ENCODE assay signal across 17 cellular contexts in genomic region chr18:564708-565561, GRCh38. TPM values are rescaled to one million over a fixed set of nuclear protein-coding genes. Genes with fewer than 3 reads are reported as not detected.
"Had no signal": no experiment of that assay in that cellular context is flagged by ENCODE, and none has a peak within 500 bp of the region (broad histone marks: within the 10 kb centered on the region; RNA-seq: fewer than 3 reads in every experiment).

No MANE protein-coding gene starts in this region.

- DNase-seq: activated CD4-positive, alpha-beta T cell treated with anti-CD3 and anti-CD28 coated beads, Interleukin-2, amount 10 ng/mL, durations not matched to agents 7 days and 5 days; activated CD4-positive, CD25-positive, alpha-beta regulatory T cell; activated naive CD4-positive, alpha-beta T cell treated with anti-CD3 and anti-CD28 coated beads, Interleukin-2, amount 50 U/mL, for 16 hours; activated T-cell treated with anti-CD3 and anti-CD28 coated beads for 4 hours; central memory CD4-positive, alpha-beta T cell; effector CD8-positive, alpha-beta T cell; immature natural killer cell; mammary epithelial cell; stimulated activated naive B cell treated with anti-CD40 and anti-IgM and Interleukin-4, amounts not matched to agents 10 μg/mL and 1 μg/mL and 100 μg/mL, for 72 hours; transverse colon had no signal

- H3K4me3 Mint-ChIP-seq: activated CD4-positive, alpha-beta T cell treated with anti-CD3 and anti-CD28 coated beads, Interleukin-2, amount 10 ng/mL, durations not matched to agents 7 days and 5 days; immature natural killer cell; neural crest cell; stimulated activated naive B cell treated with anti-CD40 and anti-IgM and Interleukin-4, amounts not matched to agents 10 μg/mL and 1 μg/mL and 100 μg/mL, for 72 hours; T-helper 1 cell treated with Interleukin-12 subunit alpha and Interleukin-12 subunit beta and Interleukin-4 antibody, amounts not matched to agents 30 μg/mL and 1 μg/mL, for 36 hours had no signal

- ATAC-seq: SK-N-SH treated with all-trans-retinoic acid at 6 μM for 48 hours had no signal

- H3K36me3 Mint-ChIP-seq: immature natural killer cell; stimulated activated naive B cell treated with anti-CD40 and anti-IgM and Interleukin-4, amounts not matched to agents 10 μg/mL and 1 μg/mL and 100 μg/mL, for 72 hours had no signal

- H3K9me3 Mint-ChIP-seq: activated CD4-positive, alpha-beta T cell treated with anti-CD3 and anti-CD28 coated beads, Interleukin-2, amount 10 ng/mL, durations not matched to agents 7 days and 5 days; activated T-helper 2 cell treated with anti-CD3 and anti-CD28 coated beads, Interferon-gamma antibody, Interleukin-2, Interleukin-4, amounts not matched to agents 10 μg/mL and 5 μg/mL and 100 μg/mL, durations not matched to agents 14 hours and 24 hours and 36 hours; immature natural killer cell; stimulated activated naive B cell treated with anti-CD40 and anti-IgM and Interleukin-4, amounts not matched to agents 10 μg/mL and 1 μg/mL and 100 μg/mL, for 72 hours; T-helper 1 cell treated with Interleukin-12 subunit alpha and Interleukin-12 subunit beta and Interleukin-4 antibody, amounts not matched to agents 30 μg/mL and 1 μg/mL, for 36 hours had no signal

- H3K4me1 Mint-ChIP-seq: activated CD4-positive, alpha-beta T cell treated with anti-CD3 and anti-CD28 coated beads, Interleukin-2, amount 10 ng/mL, durations not matched to agents 7 days and 5 days; immature natural killer cell; neural crest cell; stimulated activated naive B cell treated with anti-CD40 and anti-IgM and Interleukin-4, amounts not matched to agents 10 μg/mL and 1 μg/mL and 100 μg/mL, for 72 hours had no signal

- H3K27ac Mint-ChIP-seq: activated CD4-positive, alpha-beta T cell treated with anti-CD3 and anti-CD28 coated beads, Interleukin-2, amount 10 ng/mL, durations not matched to agents 7 days and 5 days; activated T-helper 2 cell treated with anti-CD3 and anti-CD28 coated beads, Interferon-gamma antibody, Interleukin-2, Interleukin-4, amounts not matched to agents 10 μg/mL and 5 μg/mL and 100 μg/mL, durations not matched to agents 14 hours and 24 hours and 36 hours; immature natural killer cell; stimulated activated naive B cell treated with anti-CD40 and anti-IgM and Interleukin-4, amounts not matched to agents 10 μg/mL and 1 μg/mL and 100 μg/mL, for 72 hours; T-helper 1 cell treated with Interleukin-12 subunit alpha and Interleukin-12 subunit beta and Interleukin-4 antibody, amounts not matched to agents 30 μg/mL and 1 μg/mL, for 36 hours had no signal

RNA-seq across cellular contexts. Expression of gene CETN1, which starts 15.2 kb away (rescaled TPM):
- total RNA-seq: activated CD4-positive, alpha-beta T cell treated with anti-CD3 and anti-CD28 coated beads, Interleukin-2, amount 10 ng/mL, durations not matched to agents 7 days and 5 days; activated CD8-positive, alpha-beta memory T cell treated with anti-CD3 and anti-CD28 coated beads for 36 hours; activated T-helper 2 cell treated with anti-CD3 and anti-CD28 coated beads, Interferon-gamma antibody, Interleukin-2, Interleukin-4, amounts not matched to agents 10 μg/mL and 5 μg/mL and 100 μg/mL, durations not matched to agents 14 hours and 24 hours and 36 hours; adrenal gland; mammary epithelial cell; neural crest cell; subcutaneous adipose tissue; transverse colon had no signal

RNA-seq across cellular contexts. Expression of gene CLUL1, which starts 31.9 kb away (rescaled TPM):
- total RNA-seq: activated CD4-positive, alpha-beta T cell treated with anti-CD3 and anti-CD28 coated beads, Interleukin-2, amount 10 ng/mL, durations not matched to agents 7 days and 5 days; activated CD8-positive, alpha-beta memory T cell treated with anti-CD3 and anti-CD28 coated beads for 36 hours; activated T-helper 2 cell treated with anti-CD3 and anti-CD28 coated beads, Interferon-gamma antibody, Interleukin-2, Interleukin-4, amounts not matched to agents 10 μg/mL and 5 μg/mL and 100 μg/mL, durations not matched to agents 14 hours and 24 hours and 36 hours; transverse colon had no signal
